ENCODE assay signal across 36 cellular contexts in genomic region chr14:25055005-25055404, GRCh38. TPM values are rescaled to one million over a fixed set of nuclear protein-coding genes. Genes with fewer than 3 reads are reported as not detected.
"Had no signal": no experiment of that assay in that cellular context is flagged by ENCODE, and none has a peak within 500 bp of the region (broad histone marks: within the 10 kb centered on the region; RNA-seq: fewer than 3 reads in every experiment).

No MANE protein-coding gene starts in this region.

- H3K27ac Mint-ChIP-seq: activated B cell treated with CpG ODN at 0.5 μM for 24 hours; activated CD4-positive, alpha-beta memory T cell treated with anti-CD3 and anti-CD28 coated beads for 36 hours; activated CD4-positive, alpha-beta T cell treated with anti-CD3 and anti-CD28 coated beads, Interleukin-2, amount 10 ng/mL, durations not matched to agents 24 days and 14 days; activated CD8-positive, alpha-beta T cell treated with anti-CD3 and anti-CD28 coated beads for 36 hours; activated naive CD4-positive, alpha-beta T cell treated with anti-CD3 and anti-CD28 coated beads, Interleukin-2, amount 50 U/mL, for 72 hours; activated naive CD8-positive, alpha-beta T cell treated with anti-CD3 and anti-CD28 coated beads for 36 hours; activated T-cell treated with anti-CD3 and anti-CD28 coated beads, Interleukin-2, amount 50 U/mL, for 72 hours; activated T-helper 1 cell treated with anti-CD3 and anti-CD28 coated beads, Interleukin-12 subunit alpha, Interleukin-12 subunit beta, Interleukin-2, Interleukin-4 antibody, amounts not matched to agents 30 ng/mL and 10 ng/mL and 1 ng/mL, durations not matched to agents 14 hours and 24 hours and 36 hours; activated T-helper 17 cell treated with anti-CD3 and anti-CD28 coated beads, Interleukin-2, amount 50 U/mL, for 72 hours; T-cell; T-helper 2 cell treated with Interferon-gamma antibody and Interleukin-4, amounts not matched to agents 5 μg/mL and 100 μg/mL, for 36 hours had no signal

- ATAC-seq: activated CD8-positive, alpha-beta T cell treated with anti-CD3 and anti-CD28 coated beads for 36 hours; activated naive CD4-positive, alpha-beta T cell treated with anti-CD3 and anti-CD28 coated beads, Interleukin-2, amount 50 U/mL, for 72 hours; activated T-cell treated with anti-CD3 and anti-CD28 coated beads, Interleukin-2, amount 50 U/mL, for 4 hours; activated T-cell treated with anti-CD3 and anti-CD28 coated beads, Interleukin-2, amount 50 U/mL, for 72 hours; activated T-helper 17 cell treated with anti-CD3 and anti-CD28 coated beads, Interleukin-2, amount 50 U/mL, for 72 hours; body of pancreas; T-cell had no signal

- H3K4me3 ChIP-seq: adrenal gland, body of pancreas, breast epithelium had no signal

- H3K4me3 Mint-ChIP-seq: activated B cell treated with CpG ODN at 0.5 μM for 24 hours; activated CD4-positive, alpha-beta memory T cell treated with anti-CD3 and anti-CD28 coated beads for 36 hours; activated CD4-positive, alpha-beta T cell treated with anti-CD3 and anti-CD28 coated beads, Interleukin-2, amount 10 ng/mL, durations not matched to agents 24 days and 14 days; activated CD8-positive, alpha-beta T cell treated with anti-CD3 and anti-CD28 coated beads for 36 hours; activated naive CD8-positive, alpha-beta T cell treated with anti-CD3 and anti-CD28 coated beads for 36 hours; activated T-cell treated with anti-CD3 and anti-CD28 coated beads, Interleukin-2, amount 50 U/mL, for 4 hours; activated T-cell treated with anti-CD3 and anti-CD28 coated beads, Interleukin-2, amount 50 U/mL, for 72 hours; activated T-helper 1 cell treated with anti-CD3 and anti-CD28 coated beads, Interleukin-12 subunit alpha, Interleukin-12 subunit beta, Interleukin-2, Interleukin-4 antibody, amounts not matched to agents 30 ng/mL and 10 ng/mL and 1 ng/mL, durations not matched to agents 14 hours and 24 hours and 36 hours; activated T-helper 17 cell treated with anti-CD3 and anti-CD28 coated beads, Interleukin-2, amount 50 U/mL, for 72 hours; T-cell; T-helper 2 cell treated with Interferon-gamma antibody and Interleukin-4, amounts not matched to agents 5 μg/mL and 100 μg/mL, for 36 hours had no signal

- H3K36me3 Mint-ChIP-seq: activated CD4-positive, alpha-beta memory T cell treated with anti-CD3 and anti-CD28 coated beads for 36 hours; activated naive CD8-positive, alpha-beta T cell treated with anti-CD3 and anti-CD28 coated beads for 36 hours; T-cell had no signal

- H3K36me3 ChIP-seq: adrenal gland, brain microvascular endothelial cell, breast epithelium had no signal

- H3K9me3 ChIP-seq: adrenal gland, body of pancreas, breast epithelium had no signal

- H3K27ac ChIP-seq: adrenal gland, brain microvascular endothelial cell, breast epithelium, VCaP had no signal

- DNase-seq: activated B cell treated with CpG ODN at 0.5 μM for 24 hours; activated CD4-positive, alpha-beta memory T cell treated with anti-CD3 and anti-CD28 coated beads for 36 hours; activated CD4-positive, alpha-beta T cell treated with anti-CD3 and anti-CD28 coated beads for 4 hours; activated CD4-positive, alpha-beta T cell treated with anti-CD3 and anti-CD28 coated beads, Interleukin-2, amount 10 ng/mL, durations not matched to agents 24 days and 14 days; activated CD4-positive, alpha-beta T cell treated with anti-CD3 and anti-CD28 coated beads, Interleukin-2, amount 50 U/mL, for 1 hour; activated CD4-positive, alpha-beta T cell treated with anti-CD3 and anti-CD28 coated beads, Interleukin-2, amount 50 U/mL, for 4 hours; activated CD4-positive, CD25-positive, alpha-beta regulatory T cell treated with anti-CD3 and anti-CD28 coated beads, Interleukin-2, amount 50 U/mL, for 72 hours; activated CD8-positive, alpha-beta memory T cell treated with anti-CD3 and anti-CD28 coated beads, Interleukin-2, amount 50 U/mL, for 4 hours; activated CD8-positive, alpha-beta T cell treated with anti-CD3 and anti-CD28 coated beads for 36 hours; activated effector memory CD4-positive, alpha-beta T cell treated with anti-CD3 and anti-CD28 coated beads, Interleukin-2, amount 50 U/mL, for 16 hours; activated gamma-delta T cell treated with Interleukin-2 at 50 U/mL for 16 hours; activated naive CD4-positive, alpha-beta T cell; activated naive CD4-positive, alpha-beta T cell treated with anti-CD3 and anti-CD28 coated beads, Interleukin-2, amount 50 U/mL, for 16 hours; activated naive CD8-positive, alpha-beta T cell treated with anti-CD3 and anti-CD28 coated beads for 36 hours; activated T-cell treated with anti-CD3 and anti-CD28 coated beads for 4 hours; activated T-cell treated with anti-CD3 and anti-CD28 coated beads, Interleukin-2, amount 50 U/mL, for 1 hour; activated T-cell treated with anti-CD3 and anti-CD28 coated beads, Interleukin-2, amount 50 U/mL, for 4 hours; activated T-cell treated with anti-CD3 and anti-CD28 coated beads, Interleukin-2, amount 50 U/mL, for 72 hours; adrenal gland; amniotic stem cell; aorta; body of pancreas; brain microvascular endothelial cell; central memory CD4-positive, alpha-beta T cell; T-cell; T-helper 2 cell; T-helper 9 cell had no signal

- FAIRE-seq: astrocyte, TTC549 had no signal

- H3K4me1 Mint-ChIP-seq: activated naive CD8-positive, alpha-beta T cell treated with anti-CD3 and anti-CD28 coated beads for 36 hours; activated T-helper 17 cell treated with anti-CD3 and anti-CD28 coated beads, Interleukin-2, amount 50 U/mL, for 72 hours had no signal

- H3K27me3 ChIP-seq: body of pancreas had no signal

RNA-seq across cellular contexts. Expression of gene STXBP6, which starts 5.1 kb away (rescaled TPM):
- total RNA-seq: activated CD4-positive, alpha-beta memory T cell treated with anti-CD3 and anti-CD28 coated beads for 36 hours; activated CD4-positive, alpha-beta T cell treated with anti-CD3 and anti-CD28 coated beads, Interleukin-2, amount 10 ng/mL, durations not matched to agents 24 days and 14 days; activated CD8-positive, alpha-beta T cell treated with anti-CD3 and anti-CD28 coated beads for 36 hours; activated naive CD8-positive, alpha-beta T cell treated with anti-CD3 and anti-CD28 coated beads for 36 hours; activated T-cell treated with anti-CD3 and anti-CD28 coated beads, Interleukin-2, amount 50 U/mL, for 72 hours; activated T-helper 1 cell treated with anti-CD3 and anti-CD28 coated beads, Interleukin-12 subunit alpha, Interleukin-12 subunit beta, Interleukin-2, Interleukin-4 antibody, amounts not matched to agents 30 ng/mL and 10 ng/mL and 1 ng/mL, durations not matched to agents 14 hours and 24 hours and 36 hours; activated T-helper 17 cell treated with anti-CD3 and anti-CD28 coated beads, Interleukin-2, amount 50 U/mL, for 72 hours; T-helper 1 cell treated with Interleukin-12 subunit alpha and Interleukin-12 subunit beta and Interleukin-4 antibody, amounts not matched to agents 30 ng/mL and 1 ng/mL, for 36 hours had no signal
